ENCODE assay signal across 1 cellular context in the genomic region with DNA sequence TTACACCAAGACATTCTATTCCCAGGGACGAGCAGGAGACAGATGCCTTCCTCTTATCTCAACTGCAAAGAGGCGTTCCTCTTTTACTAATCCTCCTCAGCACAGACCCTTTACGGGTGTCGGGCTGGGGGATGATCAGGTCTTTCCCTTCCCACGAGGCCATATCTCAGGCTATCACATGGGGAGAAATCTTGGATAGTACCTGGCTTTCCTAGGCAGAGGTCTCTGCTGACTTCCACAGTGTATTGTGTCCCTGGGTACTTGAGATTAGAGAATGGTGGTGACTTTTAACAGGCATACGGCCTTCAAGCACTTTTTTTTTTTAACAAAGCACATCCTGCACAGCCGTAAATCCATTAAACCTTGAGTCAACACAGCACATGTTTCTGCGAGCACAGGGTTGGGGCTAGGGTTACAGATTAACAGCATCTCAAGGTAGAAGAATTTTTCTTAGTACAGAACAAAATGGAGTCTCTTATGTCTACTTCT. TPM values are rescaled to one million over a fixed set of nuclear protein-coding genes. Genes with fewer than 3 reads are reported as not detected.
"Had no signal": no experiment of that assay in that cellular context is flagged by ENCODE, and none has a peak within 500 bp of the region (broad histone marks: within the 10 kb centered on the region; RNA-seq: fewer than 3 reads in every experiment).

No MANE protein-coding gene starts in this region.

RNA-seq across cellular contexts. Expression of a gene that starts 7.6 kb away (rescaled TPM):
- total RNA-seq: WTC11 had no signal
